1 cellular context compared by ENCODE assay signal in genomic region chr1:155083865-155084721, GRCh38.
A peak's percentile ranks its signal among the peaks of the same experiment; 100 is the strongest.
TF ChIP-seq lines count a peak whose summit lies in the region.

No MANE protein-coding gene starts in this region.

TF ChIP-seq in HEK293, 187 proteins besides CTCF, POLR2A, EP300 and RAD21 (continued from another document and continues in another):
- 0 out of 2 replicates have a peak, but pooled peaks have one; percentile 21 for TF ChIP-seq ZBTB10 (tag by site-specific recombination; IDR thresholded peaks at IDR 0.05)
- no peak for TF ChIP-seq GLI4 (tag by site-specific recombination; IDR thresholded peaks at IDR 0.05)
- no peak for TF ChIP-seq ZNF350 (tag by site-specific recombination; IDR thresholded peaks at IDR 0.05)
- TF ChIP-seq ZNF138 (tag by site-specific recombination; IDR thresholded peaks at IDR 0.05; ENCODE audit: borderline replicate concordance), result no peak
- TF ChIP-seq KLF16 (tag by site-specific recombination; IDR thresholded peaks at IDR 0.05), result no peak
- TF ChIP-seq ZNF121 (tag by site-specific recombination; IDR thresholded peaks at IDR 0.05), result no peak
- no peak for TF ChIP-seq ZBTB21 (tag by site-specific recombination; IDR thresholded peaks at IDR 0.05)
- no peak for TF ChIP-seq HOXC10 (CRISPR knock-in tag; IDR thresholded peaks at IDR 0.05)
- no peak for TF ChIP-seq ZNF510 (tag by site-specific recombination; IDR thresholded peaks at IDR 0.05; ENCODE audit: insufficient replicate concordance)
- TF ChIP-seq ZFP37 (tag by site-specific recombination; IDR thresholded peaks at IDR 0.05), result no peak
- no peak for TF ChIP-seq ZNF626 (tag by site-specific recombination; IDR thresholded peaks at IDR 0.05)
- peak; percentile 40 for TF ChIP-seq EGR2 (tag by site-specific recombination; IDR thresholded peaks at IDR 0.05; ENCODE audit: low read depth)
- TF ChIP-seq ZNF148 (tag by site-specific recombination; IDR thresholded peaks at IDR 0.05; ENCODE audit: borderline replicate concordance), result no peak
- TF ChIP-seq ZNF521 (tag by site-specific recombination; IDR thresholded peaks at IDR 0.05), result no peak
- no peak for TF ChIP-seq ZNF404 (tag by site-specific recombination; IDR thresholded peaks at IDR 0.05)
- TF ChIP-seq ZSCAN5A (tag by site-specific recombination; IDR thresholded peaks at IDR 0.05), result no peak
- TF ChIP-seq WT1 (tag by site-specific recombination; IDR thresholded peaks at IDR 0.05), result no peak
- peak; percentile 77; the same call in 1 of the 2 replicates for TF ChIP-seq MZF1 (tag by site-specific recombination; IDR thresholded peaks at IDR 0.05; ENCODE audit: borderline replicate concordance)
- no peak for TF ChIP-seq OSR2 (tag by site-specific recombination; IDR thresholded peaks at IDR 0.05)
- no peak for TF ChIP-seq ZNF146 (tag by site-specific recombination; IDR thresholded peaks at IDR 0.05)
- TF ChIP-seq BCL11A (tag by site-specific recombination; IDR thresholded peaks at IDR 0.05; ENCODE audit: low read depth), result no peak
- TF ChIP-seq ZNF560 (tag by site-specific recombination; IDR thresholded peaks at IDR 0.05; ENCODE audit: borderline replicate concordance), result no peak
- no peak for TF ChIP-seq ZBTB26 (tag by site-specific recombination; optimal IDR thresholded peaks at IDR 0.05)
- no peak for TF ChIP-seq ZNF585B (tag by site-specific recombination; IDR thresholded peaks at IDR 0.05)
- TF ChIP-seq ZNF530 (tag by site-specific recombination; IDR thresholded peaks at IDR 0.05; ENCODE audit: low read depth), result no peak
- no peak for TF ChIP-seq ZNF211 (tag by site-specific recombination; IDR thresholded peaks at IDR 0.05; ENCODE audit: low read depth)
- no peak for TF ChIP-seq PRDM10 (tag by site-specific recombination; IDR thresholded peaks at IDR 0.05)
- TF ChIP-seq SALL2 (tag by site-specific recombination; IDR thresholded peaks at IDR 0.05; ENCODE audit: borderline replicate concordance), result no peak
- TF ChIP-seq ZSCAN23 (tag by site-specific recombination; IDR thresholded peaks at IDR 0.05), result no peak
- TF ChIP-seq SP2 (tag by site-specific recombination; IDR thresholded peaks at IDR 0.05), result no peak
- no peak for TF ChIP-seq PRDM1 (tag by site-specific recombination; IDR thresholded peaks at IDR 0.05)
- TF ChIP-seq ZSCAN4 (tag by site-specific recombination; IDR thresholded peaks at IDR 0.05), result no peak
- no peak for TF ChIP-seq SP3 (tag by site-specific recombination; IDR thresholded peaks at IDR 0.05)
- no peak for TF ChIP-seq ZNF645 (tag by site-specific recombination; IDR thresholded peaks at IDR 0.05)
- no peak for TF ChIP-seq KLF1 (tag by site-specific recombination; IDR thresholded peaks at IDR 0.05)
- no peak for TF ChIP-seq ZNF704 (tag by site-specific recombination; IDR thresholded peaks at IDR 0.05)
- no peak for TF ChIP-seq ZNF18 (tag by site-specific recombination; IDR thresholded peaks at IDR 0.05)
- TF ChIP-seq ZNF341 (tag by site-specific recombination; IDR thresholded peaks at IDR 0.05; ENCODE audit: low read depth), result no peak
- TF ChIP-seq ZNF175 (tag by site-specific recombination; IDR thresholded peaks at IDR 0.05), result no peak
- TF ChIP-seq ZNF140 (tag by site-specific recombination; IDR thresholded peaks at IDR 0.05), result no peak
- TF ChIP-seq ZNF426 (tag by site-specific recombination; IDR thresholded peaks at IDR 0.05), result no peak
- no peak for TF ChIP-seq ZNF571 (tag by site-specific recombination; IDR thresholded peaks at IDR 0.05)
- TF ChIP-seq PBX3 (CRISPR knock-in tag; IDR thresholded peaks at IDR 0.05), result no peak
- peak; percentile 75 for TF ChIP-seq YY2 (tag by site-specific recombination; IDR thresholded peaks at IDR 0.05)
